ENCODE assay signal across 15 cellular contexts in the genomic region with DNA sequence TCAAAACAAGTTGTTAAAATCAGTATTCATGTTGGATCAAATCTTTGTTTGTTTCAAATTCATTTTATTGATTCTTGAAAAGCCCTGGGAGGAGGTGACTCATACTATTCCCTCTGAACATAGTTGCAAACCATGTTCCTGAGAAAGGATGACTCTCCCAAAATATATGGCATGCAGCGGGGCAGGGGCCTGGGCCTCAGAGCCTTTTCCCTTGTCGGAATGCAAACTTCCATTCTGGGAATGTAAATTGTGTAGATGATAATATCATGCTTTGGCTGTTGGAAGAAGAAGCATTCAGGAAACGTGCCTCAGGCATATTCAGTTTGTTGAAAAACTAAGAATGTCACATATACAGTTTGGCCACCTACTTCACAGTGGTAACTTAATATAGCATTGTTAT.
A peak's percentile ranks its signal among the peaks of the same experiment; 100 is the strongest.
DNase-seq lines count a peak whose midpoint lies in the region; ATAC-seq and TF ChIP-seq lines count a peak whose summit lies in the region.
"Had no signal": no experiment of that assay in that cellular context is flagged by ENCODE, and none has a peak within 500 bp of the region (broad histone marks: within the 10 kb centered on the region; RNA-seq: fewer than 3 reads in every experiment).

No MANE protein-coding gene starts in this region.

- no peak overlapping the region for H3K4me2 ChIP-seq in SK-N-SH
- peak overlapping the region; percentile 79 for H3K4me2 ChIP-seq in fibroblast of lung (ENCODE audit: extremely low read depth, insufficient read depth, low read length)

- TF ChIP-seq EP300 in SK-N-SH (IDR thresholded peaks at IDR 0.05; ENCODE audit: borderline replicate concordance in 1 of 2, low read depth in 1 of 2, low read length in 1 of 2) (0 out of 4 replicates have a peak, but pooled peaks of 1 of the 2 experiments have one; percentile 13), sigmoid colon (IDR thresholded peaks at IDR 0.05) (no peak)

- DNase-seq in ELF-1 (ENCODE audit: low read depth, low spot score) (peak; percentile 41), SK-N-SH (no peak), fibroblast of lung (ENCODE audit: low read depth in 2 of 2) (peak; percentile 63 to 84), sigmoid colon (no peak), Kasumi-1 (lab: John Stamatoyannopoulos, UW) (no peak)
- DNase-seq in activated naive CD8-positive, alpha-beta T cell treated with anti-CD3 and anti-CD28 coated beads for 36 hours, result no peak
- DNase-seq: activated CD4-positive, alpha-beta T cell treated with anti-CD3 and anti-CD28 coated beads, Interleukin-2, amount 10 ng/mL, durations not matched to agents 24 days and 14 days; activated gamma-delta T cell treated with Interleukin-2 at 50 U/mL for 16 hours; effector memory CD4-positive, alpha-beta T cell; kidney; pancreas; SHP77 had no signal

- H4K20me1 ChIP-seq in SK-N-SH (ENCODE audit: insufficient read depth) (no peaks in the 10 kb centered on the region), fibroblast of lung (ENCODE audit: control insufficient read depth, extremely low read depth, insufficient read depth, low read length) (no peaks in the 10 kb centered on the region)

- H3K4me3 ChIP-seq in SK-N-SH (ENCODE audit: low read depth in 2 of 2, low read length in 1 of 2), result no peak overlapping the region
- H3K4me3 ChIP-seq in fibroblast of lung (replicated peaks in 1 of 4; ENCODE audit: control extremely low read depth in 1 of 4, insufficient read depth in 1 of 4, low read depth in 3 of 4, low read length in 4 of 4), result peak overlapping the region in 1 of 4 experiments; percentile 23
- no peak overlapping the region for H3K4me3 ChIP-seq in sigmoid colon
- H3K4me3 ChIP-seq: pancreas had no signal

- peaks cover 1% of the 10 kb centered on the region for H3K36me3 Mint-ChIP-seq in activated naive CD8-positive, alpha-beta T cell treated with anti-CD3 and anti-CD28 coated beads for 36 hours

- TF ChIP-seq POLR2A in sigmoid colon (IDR thresholded peaks at IDR 0.05), result no peak

- H3K36me3 ChIP-seq in SK-N-SH (replicated peaks in 1 of 2; ENCODE audit: control insufficient read depth in 1 of 2, insufficient read depth in 2 of 2, low read length in 1 of 2) (no peaks in the 10 kb centered on the region), fibroblast of lung (ENCODE audit: control insufficient read depth, insufficient read depth, low read length) (no peaks in the 10 kb centered on the region), sigmoid colon (no peaks in the 10 kb centered on the region)
- H3K36me3 ChIP-seq: pancreas had no signal

- no peak for TF ChIP-seq RAD21 in SK-N-SH (IDR thresholded peaks at IDR 0.05; ENCODE audit: low read length)

- peaks cover 49% of the 10 kb centered on the region for H3K27me3 Mint-ChIP-seq in activated naive CD8-positive, alpha-beta T cell treated with anti-CD3 and anti-CD28 coated beads for 36 hours

- no peak overlapping the region for H3K27ac Mint-ChIP-seq in activated naive CD8-positive, alpha-beta T cell treated with anti-CD3 and anti-CD28 coated beads for 36 hours
- H3K27ac Mint-ChIP-seq: activated CD4-positive, alpha-beta T cell treated with anti-CD3 and anti-CD28 coated beads, Interleukin-2, amount 10 ng/mL, durations not matched to agents 24 days and 14 days; IgD-negative memory B cell had no signal

- ATAC-seq in GM19452 (IDR thresholded peaks at IDR 0.05; ENCODE audit: unreplicated experiment) (no peak), GM18519 (IDR thresholded peaks at IDR 0.05; ENCODE audit: low FRiP score, unreplicated experiment) (no peak)
- ATAC-seq: pancreas had no signal

- POLR2A ChIA-PET in SK-N-SH (lab: Yijun Ruan, JAX), result no interaction called here

- no peaks in the 10 kb centered on the region for H3K79me2 ChIP-seq in SK-N-SH (ENCODE audit: insufficient read depth)
- no peaks in the 10 kb centered on the region for H3K79me2 ChIP-seq in fibroblast of lung (ENCODE audit: control insufficient read depth, insufficient read depth, low read length)

- intact Hi-C loops in sigmoid colon (cut with DNase I), result loop anchor here (5.0 kb wide), 1 partner anchor 73 kb away; no protein-coding TSS in a partner anchor

- TF ChIP-seq CTCF in SK-N-SH (IDR thresholded peaks at IDR 0.05) (no peak), fibroblast of lung (conservative IDR thresholded peaks at IDR 0.05 in 1 of 2, IDR thresholded peaks at IDR 0.05 in 1 of 2; ENCODE audit: low read depth in 1 of 2, low read length in 2 of 2) (no peak), sigmoid colon (IDR thresholded peaks at IDR 0.05) (no peak)

- no peaks in the 10 kb centered on the region for H3K27me3 ChIP-seq in SK-N-SH (ENCODE audit: insufficient read depth)
- no peaks in the 10 kb centered on the region for H3K27me3 ChIP-seq in fibroblast of lung (ENCODE audit: control insufficient read depth, insufficient read depth, low read length)
- H3K27me3 ChIP-seq in sigmoid colon, result no peaks in the 10 kb centered on the region
- H3K27me3 ChIP-seq: pancreas had no signal

- H3K4me1 ChIP-seq in SK-N-SH (ENCODE audit: control insufficient read depth in 1 of 2, insufficient read depth in 2 of 2, low read depth in 1 of 2, low read length in 1 of 2), result peaks cover 0 to 6% of the 10 kb centered on the region in 2 experiments; a peak in 2 of 4 replicates
- H3K4me1 ChIP-seq in fibroblast of lung (ENCODE audit: control insufficient read depth, extremely low read depth, insufficient read depth, low read length), result peaks cover 16% of the 10 kb centered on the region
- peaks cover 0 to 35% (median 30%) of the 10 kb centered on the region in 4 donors for H3K4me1 ChIP-seq in sigmoid colon

- H2AFZ ChIP-seq in SK-N-SH (ENCODE audit: low read depth) (no peak overlapping the region; the same call in 1 of the 2 replicates), fibroblast of lung (ENCODE audit: low read length) (no peak overlapping the region)

- CTCF ChIA-PET in SK-N-SH (lab: Yijun Ruan, JAX), result no interaction called here

- peaks cover 8% of the 10 kb centered on the region for H3K4me1 Mint-ChIP-seq in activated naive CD8-positive, alpha-beta T cell treated with anti-CD3 and anti-CD28 coated beads for 36 hours

- H3K9me3 Mint-ChIP-seq in activated naive CD8-positive, alpha-beta T cell treated with anti-CD3 and anti-CD28 coated beads for 36 hours, result peaks cover 3% of the 10 kb centered on the region

- 31% methylated on average over 3 of the region's 3 CpGs for WGBS in SK-N-SH (ENCODE audit: low lambda C conversion rate)
- whole genome bisulfite sequencing in sigmoid colon, 2 donors, result 72 to 86% methylated on average over 3 of the region's 3 CpGs

- no peaks in the 10 kb centered on the region for H3K9me2 ChIP-seq in SK-N-SH

- peaks cover 6% of the 10 kb centered on the region for H3F3A ChIP-seq in SK-N-SH (replicated peaks; ENCODE audit: insufficient read depth)

- no peak overlapping the region for H3K4me3 Mint-ChIP-seq in activated naive CD8-positive, alpha-beta T cell treated with anti-CD3 and anti-CD28 coated beads for 36 hours
- H3K4me3 Mint-ChIP-seq: activated CD4-positive, alpha-beta T cell treated with anti-CD3 and anti-CD28 coated beads, Interleukin-2, amount 10 ng/mL, durations not matched to agents 24 days and 14 days; IgD-negative memory B cell had no signal

- no peaks in the 10 kb centered on the region for H3K9me3 ChIP-seq in SK-N-SH
- no peaks in the 10 kb centered on the region for H3K9me3 ChIP-seq in fibroblast of lung (ENCODE audit: control insufficient read depth, insufficient read depth, low read depth, low read length)
- no peaks in the 10 kb centered on the region for H3K9me3 ChIP-seq in sigmoid colon
- H3K9me3 ChIP-seq: pancreas had no signal

- H3K27ac ChIP-seq in SK-N-SH (ENCODE audit: low read depth in 2 of 2, low read length in 1 of 2) (peak overlapping the region in 1 of 2 experiments; percentile 30; a peak in 1 of 4 replicates), fibroblast of lung (ENCODE audit: insufficient read depth, low read length) (peak overlapping the region; percentile 92), sigmoid colon (peak overlapping the region; percentile 67 to 75 (median 72))
- H3K27ac ChIP-seq: pancreas had no signal

- H3K9ac ChIP-seq in SK-N-SH (no peak overlapping the region), fibroblast of lung (ENCODE audit: insufficient read depth, low read length) (no peak overlapping the region)

TF ChIP-seq in SK-N-SH, 30 proteins besides CTCF, POLR2A, EP300 and RAD21:
- no peak for TF ChIP-seq TEAD4 (IDR thresholded peaks at IDR 0.05; ENCODE audit: borderline replicate concordance, insufficient read depth)
- TF ChIP-seq RFX5 (IDR thresholded peaks at IDR 0.05; ENCODE audit: low read length), result no peak
- TF ChIP-seq JUND (IDR thresholded peaks at IDR 0.05), result peak; percentile 9; the same call in 1 of the 2 replicates
- TF ChIP-seq FOSL2 (IDR thresholded peaks at IDR 0.05; ENCODE audit: borderline replicate concordance, low read depth), result peak; percentile 43; the same call in 1 of the 2 replicates
- TF ChIP-seq MXI1 (IDR thresholded peaks at IDR 0.05; ENCODE audit: low read depth, low read length), result no peak
- TF ChIP-seq TCF12 (IDR thresholded peaks at IDR 0.05), result 0 out of 2 replicates have a peak, but pooled peaks have one; percentile 5

Comparison
In these comparisons a context has a peak if more than half of its experiments do, and no peak if none do; other contexts are left out.
1. DNase-seq: peak in ELF-1 (single experiment) and fibroblast of lung (2 of 2); none in SK-N-SH (single experiment), sigmoid colon (single experiment), Kasumi-1 (0 of 2) and activated naive CD8-positive, alpha-beta T cell treated with anti-CD3 and anti-CD28 coated beads for 36 hours (single experiment).